12 cellular contexts compared by ENCODE assay signal in genomic region chr4:40206421-40206820, GRCh38. TPM values are rescaled to one million over a fixed set of nuclear protein-coding genes. Genes with fewer than 3 reads are reported as not detected.
DNase-seq lines count a peak whose midpoint lies in the region; ATAC-seq lines count a peak whose summit lies in the region.
"Had no signal": no experiment of that assay in that cellular context is flagged by ENCODE, and none has a peak within 500 bp of the region (broad histone marks: within the 10 kb centered on the region; RNA-seq: fewer than 3 reads in every experiment).

No MANE protein-coding gene starts in this region.

- no peaks in the 10 kb centered on the region for H3K27me3 ChIP-seq in CD4-positive, alpha-beta memory T cell (ENCODE audit: insufficient read depth, low read length)
- no peaks in the 10 kb centered on the region for H3K27me3 ChIP-seq in Karpas-422 (ENCODE audit: low read length)

- no peaks in the 10 kb centered on the region for H3K9me3 ChIP-seq in CD4-positive, alpha-beta memory T cell (ENCODE audit: control insufficient read depth in 1 of 2, low read length in 2 of 2)
- no peaks in the 10 kb centered on the region for H3K9me3 ChIP-seq in Karpas-422 (ENCODE audit: low read length)
- H3K9me3 ChIP-seq: Caco-2 had no signal

- CTCF ChIA-PET in CD4-positive, alpha-beta memory T cell (lab: Charles Lee; ENCODE audit: partially characterized antibody): interaction anchor here (1.3 to 3.3 kb wide), 9 partner anchors 9 to 103 kb away, joined by 4 to 31 read pairs (median 9); partner anchors contain the start of gene RHOH

- peak overlapping the region; percentile 39 to 67 for H3K4me3 ChIP-seq in CD4-positive, alpha-beta memory T cell (ENCODE audit: low read length in 2 of 2)
- peak overlapping the region; percentile 37; the same call in 1 of the 2 replicates for H3K4me3 ChIP-seq in Karpas-422 (ENCODE audit: low read length)

- no peaks in the 10 kb centered on the region for H4K20me1 ChIP-seq in Karpas-422 (ENCODE audit: insufficient read depth, low read depth, low read length)

- H3K9ac ChIP-seq in Karpas-422 (ENCODE audit: low read length): peak overlapping the region; percentile 54

- POLR2A ChIA-PET in CD4-positive, alpha-beta memory T cell (lab: Charles Lee; ENCODE audit: partially characterized antibody): interaction anchor here (1.0 to 27.4 kb wide), 9 partner anchors 7 to 111 kb away, joined by 3 to 1182 read pairs (median 29); partner anchors contain the start of gene RHOH
- POLR2A ChIA-PET in naive thymus-derived CD8-positive, alpha-beta T cell (lab: Charles Lee): interaction anchor here (0.6 to 13.9 kb wide), 13 partner anchors 9 to 150 kb away, joined by 3 to 376 read pairs (median 7); partner anchors contain the start of genes N4BP2 and RHOH

- peaks cover 56 to 86% (median 68%) of the 10 kb centered on the region in 4 donors for H3K4me1 Mint-ChIP-seq in CD4-positive, alpha-beta memory T cell
- peaks cover 74% of the 10 kb centered on the region for H3K4me1 Mint-ChIP-seq in activated T-helper 2 cell treated with anti-CD3 and anti-CD28 coated beads, Interferon-gamma antibody, Interleukin-2, Interleukin-4, amounts not matched to agents 10 μg/mL and 5 μg/mL and 100 μg/mL, durations not matched to agents 14 hours and 24 hours and 36 hours (ENCODE audit: low read depth)
- H3K4me1 Mint-ChIP-seq in naive thymus-derived CD8-positive, alpha-beta T cell: peaks cover 37 to 90% (median 75%) of the 10 kb centered on the region in 4 donors

- peaks cover 82% of the 10 kb centered on the region for H3K4me1 ChIP-seq in CD4-positive, alpha-beta memory T cell (ENCODE audit: insufficient read depth, low read length)
- H3K4me1 ChIP-seq in Karpas-422 (ENCODE audit: low read length): peaks cover 97% of the 10 kb centered on the region
- H3K4me1 ChIP-seq: Caco-2 had no signal

- peaks cover 5% of the 10 kb centered on the region for H3K36me3 ChIP-seq in CD4-positive, alpha-beta memory T cell (ENCODE audit: insufficient read depth, low read length)
- H3K36me3 ChIP-seq in Karpas-422 (ENCODE audit: insufficient read depth, low read length): peaks cover 10% of the 10 kb centered on the region

- H3K27ac Mint-ChIP-seq in CD4-positive, alpha-beta memory T cell: peak overlapping the region; percentile 92 to 100 (median 96)
- peak overlapping the region; percentile 94 for H3K27ac Mint-ChIP-seq in activated T-helper 2 cell treated with anti-CD3 and anti-CD28 coated beads, Interferon-gamma antibody, Interleukin-2, Interleukin-4, amounts not matched to agents 10 μg/mL and 5 μg/mL and 100 μg/mL, durations not matched to agents 14 hours and 24 hours and 36 hours
- H3K27ac Mint-ChIP-seq in naive thymus-derived CD8-positive, alpha-beta T cell: peak overlapping the region; percentile 88 to 100 (median 95)

- H3K27ac ChIP-seq in CD4-positive, alpha-beta memory T cell (ENCODE audit: low read depth, low read length): peak overlapping the region; percentile 99
- H3K27ac ChIP-seq in Karpas-422 (ENCODE audit: low read length): peak overlapping the region; percentile 98

- no peak overlapping the region for H2AFZ ChIP-seq in Karpas-422 (ENCODE audit: low read length)

- H3K4me3 Mint-ChIP-seq in CD4-positive, alpha-beta memory T cell: peak overlapping the region; percentile 86 to 100 (median 96)
- peak overlapping the region; percentile 90 for H3K4me3 Mint-ChIP-seq in activated T-helper 2 cell treated with anti-CD3 and anti-CD28 coated beads, Interferon-gamma antibody, Interleukin-2, Interleukin-4, amounts not matched to agents 10 μg/mL and 5 μg/mL and 100 μg/mL, durations not matched to agents 14 hours and 24 hours and 36 hours (ENCODE audit: low read depth)
- H3K4me3 Mint-ChIP-seq in naive thymus-derived CD8-positive, alpha-beta T cell: peak overlapping the region; percentile 94 to 100 (median 98)

- peak in 1 of 5 donors; percentile 60 for DNase-seq in CD4-positive, alpha-beta memory T cell
- no peak for DNase-seq in Karpas-422
- DNase-seq in activated T-helper 2 cell treated with anti-CD3 and anti-CD28 coated beads, Interferon-gamma antibody, Interleukin-2, Interleukin-4, amounts not matched to agents 10 μg/mL and 5 μg/mL and 100 μg/mL, durations not matched to agents 14 hours and 24 hours and 36 hours (ENCODE audit: low spot score): no peak
- no peak for DNase-seq in naive thymus-derived CD8-positive, alpha-beta T cell
- no peak for DNase-seq in left lobe of liver (ENCODE audit: low spot score)
- no peak for DNase-seq in NCI-H345 treated with DMSO at 0.1 percent for 48 hours (lab: John Stamatoyannopoulos, UW; ENCODE audit: unreplicated experiment)
- no peak for DNase-seq in 8988T
- DNase-seq: activated CD4-positive, alpha-beta T cell treated with anti-CD3 and anti-CD28 coated beads, Interleukin-2, amount 50 U/mL, for 48 hours; Caco-2; NCI-H2107; posterior cingulate gyrus had no signal

- peaks cover 0 to 4% (median 0%) of the 10 kb centered on the region in 8 donors for H3K9me3 Mint-ChIP-seq in CD4-positive, alpha-beta memory T cell
- no peaks in the 10 kb centered on the region for H3K9me3 Mint-ChIP-seq in activated T-helper 2 cell treated with anti-CD3 and anti-CD28 coated beads, Interferon-gamma antibody, Interleukin-2, Interleukin-4, amounts not matched to agents 10 μg/mL and 5 μg/mL and 100 μg/mL, durations not matched to agents 14 hours and 24 hours and 36 hours
- no peaks in the 10 kb centered on the region for H3K9me3 Mint-ChIP-seq in naive thymus-derived CD8-positive, alpha-beta T cell

- no peaks in the 10 kb centered on the region for H3K27me3 Mint-ChIP-seq in CD4-positive, alpha-beta memory T cell
- no peaks in the 10 kb centered on the region for H3K27me3 Mint-ChIP-seq in activated T-helper 2 cell treated with anti-CD3 and anti-CD28 coated beads, Interferon-gamma antibody, Interleukin-2, Interleukin-4, amounts not matched to agents 10 μg/mL and 5 μg/mL and 100 μg/mL, durations not matched to agents 14 hours and 24 hours and 36 hours (ENCODE audit: low read depth)
- no peaks in the 10 kb centered on the region for H3K27me3 Mint-ChIP-seq in naive thymus-derived CD8-positive, alpha-beta T cell

- intact Hi-C loops in CD4-positive, alpha-beta memory T cell (cut with micrococcal nuclease): loop anchor here (1.0 kb wide), 1 partner anchor 8 kb away; no protein-coding TSS in a partner anchor
- intact Hi-C loops in activated T-helper 2 cell treated with anti-CD3 and anti-CD28 coated beads, Interferon-gamma antibody, Interleukin-2, Interleukin-4, amounts not matched to agents 10 μg/mL and 5 μg/mL and 100 μg/mL, durations not matched to agents 14 hours and 24 hours and 36 hours (cut with micrococcal nuclease): loop anchor here (1.0 to 10.0 kb wide), 2 partner anchors 21 to 478 kb away; no protein-coding TSS in a partner anchor

- H3K9me2 ChIP-seq in Karpas-422 (replicated peaks; ENCODE audit: insufficient read depth, low read length): no peaks in the 10 kb centered on the region

- peak overlapping the region; percentile 98 for H3K4me2 ChIP-seq in Karpas-422 (ENCODE audit: low read depth, low read length, poor library complexity, severe bottlenecking)

- H3K79me2 ChIP-seq in Karpas-422 (ENCODE audit: low read length): peaks cover 98% of the 10 kb centered on the region

- ATAC-seq in naive thymus-derived CD8-positive, alpha-beta T cell: peak in 1 of 2 donors; percentile 15
- ATAC-seq in left lobe of liver (no peak), HG02798 (IDR thresholded peaks at IDR 0.05; ENCODE audit: poor library complexity, unreplicated experiment) (no peak)

- peaks cover 44 to 69% of the 10 kb centered on the region in 2 donors for H3K36me3 Mint-ChIP-seq in CD4-positive, alpha-beta memory T cell
- H3K36me3 Mint-ChIP-seq in activated T-helper 2 cell treated with anti-CD3 and anti-CD28 coated beads, Interferon-gamma antibody, Interleukin-2, Interleukin-4, amounts not matched to agents 10 μg/mL and 5 μg/mL and 100 μg/mL, durations not matched to agents 14 hours and 24 hours and 36 hours (ENCODE audit: low read depth): peaks cover 82% of the 10 kb centered on the region
- H3K36me3 Mint-ChIP-seq in naive thymus-derived CD8-positive, alpha-beta T cell: peaks cover 10 to 81% (median 49%) of the 10 kb centered on the region in 3 donors

RNA-seq across cellular contexts. Expression of gene RHOH, which starts 9.6 kb away (rescaled TPM):
- total RNA-seq in CD4-positive, alpha-beta memory T cell: 100 to 1,000 TPM; 198 to 200 TPM
- polyA plus RNA-seq in CD4-positive, alpha-beta memory T cell: 100 to 1,000 TPM; 266 to 486 TPM
- 39.5 and 68.4 TPM in 2 replicates for total RNA-seq in Karpas-422 (2014; rRNA removed; shearing (Covaris generic); ENCODE audit: low replicate concordance)
- 108 and 120 TPM in 2 replicates for total RNA-seq in activated T-helper 2 cell treated with anti-CD3 and anti-CD28 coated beads, Interferon-gamma antibody, Interleukin-2, Interleukin-4, amounts not matched to agents 10 μg/mL and 5 μg/mL and 100 μg/mL, durations not matched to agents 14 hours and 24 hours and 36 hours
- 100 to 1,000 TPM; 233 to 249 TPM for total RNA-seq in naive thymus-derived CD8-positive, alpha-beta T cell
- polyA plus RNA-seq in naive thymus-derived CD8-positive, alpha-beta T cell: 100 to 1,000 TPM; 328 to 416 (median 383) TPM
- 0.70 TPM for total RNA-seq in left lobe of liver
- total RNA-seq: Caco-2 had no signal

Comparison
In these comparisons a context has a peak if more than half of its experiments do, and no peak if none do; other contexts are left out.
1. RNA of gene RHOH, which starts 9.6 kb away (total RNA-seq): 233 to 249 TPM in naive thymus-derived CD8-positive, alpha-beta T cell, 198 to 200 TPM in CD4-positive, alpha-beta memory T cell, 108 to 120 TPM in activated T-helper 2 cell treated with anti-CD3 and anti-CD28 coated beads, Interferon-gamma antibody, Interleukin-2, Interleukin-4, amounts not matched to agents 10 μg/mL and 5 μg/mL and 100 μg/mL, durations not matched to agents 14 hours and 24 hours and 36 hours and 39.5 to 68.4 TPM in Karpas-422; 0.70 TPM in left lobe of liver (single experiment); every median in the first group is over 10 times any median in the second.
2. Peak in every context shown above with its lines, with median percentiles within 50 percentile points of each other: H3K27ac Mint-ChIP-seq and H3K4me3 Mint-ChIP-seq.